In the genomic region with DNA sequence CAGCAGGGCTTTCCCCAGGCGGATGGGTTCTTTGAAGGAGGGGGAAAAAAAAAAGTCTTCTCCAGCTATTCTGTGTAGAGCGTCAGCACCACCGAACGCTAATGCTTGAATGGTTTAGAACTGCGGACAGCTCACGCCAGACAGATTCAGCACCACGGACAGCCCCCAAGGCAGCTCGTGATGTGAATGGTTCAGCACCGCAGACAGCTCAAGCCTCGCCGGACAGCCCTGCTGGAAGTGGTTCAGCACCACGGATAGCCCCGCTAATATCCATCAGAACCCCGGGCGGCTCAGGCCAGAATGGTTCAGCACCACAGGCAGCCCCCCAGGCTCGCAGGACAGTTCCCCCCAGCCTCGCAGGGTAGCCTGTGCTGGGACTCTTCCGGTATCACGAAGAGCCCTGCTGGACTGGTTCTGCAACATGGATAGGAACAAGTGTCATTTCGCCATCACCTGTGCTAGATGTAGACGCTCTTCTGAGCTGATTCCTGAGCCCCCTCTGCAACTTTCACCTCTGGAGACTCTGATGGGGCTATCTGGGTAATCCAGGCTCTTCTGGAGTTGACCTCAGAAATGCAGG, we compare ENCODE assay signal across 9 cellular contexts. TPM values are rescaled to one million over a fixed set of nuclear protein-coding genes. Genes with fewer than 3 reads are reported as not detected.
DNase-seq lines count a peak whose midpoint lies in the region; ATAC-seq and TF ChIP-seq lines count a peak whose summit lies in the region.
"Had no signal": no experiment of that assay in that cellular context is flagged by ENCODE, and none has a peak within 500 bp of the region (broad histone marks: within the 10 kb centered on the region; RNA-seq: fewer than 3 reads in every experiment).

No MANE protein-coding gene starts in this region.

- ATAC-seq in SK-N-SH treated with all-trans-retinoic acid at 6 μM for 48 hours: no peak
- ATAC-seq in HG03520 (IDR thresholded peaks at IDR 0.05; ENCODE audit: unreplicated experiment): no peak
- no peak for ATAC-seq in GM18909 (IDR thresholded peaks at IDR 0.05; ENCODE audit: poor library complexity, unreplicated experiment)

- DNase-seq in SIG-M5 treated with dmso at 0.1 percent for 504 hours (lab: John Stamatoyannopoulos, UW; ENCODE audit: unreplicated experiment) (peak; percentile 33), SIG-M5 (lab: John Stamatoyannopoulos, UW) (no peak), epithelial cell of prostate (ENCODE audit: low read depth, low spot score) (peak; percentile 50), mesenteric fat pad (ENCODE audit: low spot score) (peak; percentile 84), type B pancreatic cell (ENCODE audit: extremely low spot score, unreplicated experiment) (peak; percentile 79)

- H3K4me1 Mint-ChIP-seq in type B pancreatic cell (ENCODE audit: unreplicated experiment): no peaks in the 10 kb centered on the region

- no peaks in the 10 kb centered on the region for H3K27me3 Mint-ChIP-seq in type B pancreatic cell

- H3K27ac Mint-ChIP-seq in type B pancreatic cell: no peak overlapping the region

- no peak for TF ChIP-seq CTCF in type B pancreatic cell (conservative IDR thresholded peaks at IDR 0.05)

- no peak overlapping the region for H3K4me3 Mint-ChIP-seq in type B pancreatic cell

- H3K36me3 Mint-ChIP-seq in type B pancreatic cell: peaks cover 7% of the 10 kb centered on the region

- H3K9me3 Mint-ChIP-seq in type B pancreatic cell: peaks cover 17% of the 10 kb centered on the region

- no peak overlapping the region for H3K27ac ChIP-seq in epithelial cell of prostate
- H3K27ac ChIP-seq: parathyroid adenoma had no signal

TF ChIP-seq in SK-N-SH treated with all-trans-retinoic acid at 6 μM for 48 hours, 23 proteins besides CTCF, POLR2A, EP300 and RAD21 (continues in another document):
- TF ChIP-seq CSDC2 (CRISPR knock-in tag; IDR thresholded peaks at IDR 0.05) (peak; percentile 95), TCF4 (CRISPR knock-in tag; IDR thresholded peaks at IDR 0.05; ENCODE audit: borderline replicate concordance) (no peak), GLIS3 (CRISPR knock-in tag; IDR thresholded peaks at IDR 0.05) (no peak), ZFP3 (CRISPR knock-in tag; IDR thresholded peaks at IDR 0.05) (peak; percentile 79), ESRRG (CRISPR knock-in tag; IDR thresholded peaks at IDR 0.05) (no peak), ZNF70 (CRISPR knock-in tag; IDR thresholded peaks at IDR 0.05) (no peak), POU6F1 (CRISPR knock-in tag; IDR thresholded peaks at IDR 0.05; ENCODE audit: borderline replicate concordance, low read depth) (no peak), ZFP30 (CRISPR knock-in tag; IDR thresholded peaks at IDR 0.05) (no peak), BACH2 (CRISPR knock-in tag; IDR thresholded peaks at IDR 0.05; ENCODE audit: borderline replicate concordance) (no peak), TOX (CRISPR knock-in tag; IDR thresholded peaks at IDR 0.05; ENCODE audit: borderline replicate concordance) (no peak), ZNF8 (CRISPR knock-in tag; IDR thresholded peaks at IDR 0.05) (no peak), ARNTL (CRISPR knock-in tag; IDR thresholded peaks at IDR 0.05; ENCODE audit: borderline replicate concordance, low read depth) (no peak), OSR1 (CRISPR knock-in tag; IDR thresholded peaks at IDR 0.05) (no peak), ZC3H10 (CRISPR knock-in tag; IDR thresholded peaks at IDR 0.05) (no peak), ZNF565 (CRISPR knock-in tag; conservative IDR thresholded peaks at IDR 0.05; ENCODE audit: low read depth) (no peak), RARB (CRISPR knock-in tag; IDR thresholded peaks at IDR 0.05) (no peak), PPARA (CRISPR knock-in tag; IDR thresholded peaks at IDR 0.05; ENCODE audit: borderline replicate concordance) (no peak), SNAI2 (CRISPR knock-in tag; IDR thresholded peaks at IDR 0.05) (no peak), ISL1 (CRISPR knock-in tag; IDR thresholded peaks at IDR 0.05) (peak; percentile 17; the same call in 1 of the 2 replicates)
- TF ChIP-seq, protein P1, sequence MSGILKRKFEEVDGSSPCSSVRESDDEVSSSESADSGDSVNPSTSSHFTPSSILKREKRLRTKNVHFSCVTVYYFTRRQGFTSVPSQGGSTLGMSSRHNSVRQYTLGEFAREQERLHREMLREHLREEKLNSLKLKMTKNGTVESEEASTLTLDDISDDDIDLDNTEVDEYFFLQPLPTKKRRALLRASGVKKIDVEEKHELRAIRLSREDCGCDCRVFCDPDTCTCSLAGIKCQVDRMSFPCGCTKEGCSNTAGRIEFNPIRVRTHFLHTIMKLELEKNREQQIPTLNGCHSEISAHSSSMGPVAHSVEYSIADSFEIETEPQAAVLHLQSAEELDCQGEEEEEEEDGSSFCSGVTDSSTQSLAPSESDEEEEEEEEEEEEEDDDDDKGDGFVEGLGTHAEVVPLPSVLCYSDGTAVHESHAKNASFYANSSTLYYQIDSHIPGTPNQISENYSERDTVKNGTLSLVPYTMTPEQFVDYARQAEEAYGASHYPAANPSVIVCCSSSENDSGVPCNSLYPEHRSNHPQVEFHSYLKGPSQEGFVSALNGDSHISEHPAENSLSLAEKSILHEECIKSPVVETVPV (CRISPR knock-in tag; IDR thresholded peaks at IDR 0.05): no peak
- TF ChIP-seq, protein P2, sequence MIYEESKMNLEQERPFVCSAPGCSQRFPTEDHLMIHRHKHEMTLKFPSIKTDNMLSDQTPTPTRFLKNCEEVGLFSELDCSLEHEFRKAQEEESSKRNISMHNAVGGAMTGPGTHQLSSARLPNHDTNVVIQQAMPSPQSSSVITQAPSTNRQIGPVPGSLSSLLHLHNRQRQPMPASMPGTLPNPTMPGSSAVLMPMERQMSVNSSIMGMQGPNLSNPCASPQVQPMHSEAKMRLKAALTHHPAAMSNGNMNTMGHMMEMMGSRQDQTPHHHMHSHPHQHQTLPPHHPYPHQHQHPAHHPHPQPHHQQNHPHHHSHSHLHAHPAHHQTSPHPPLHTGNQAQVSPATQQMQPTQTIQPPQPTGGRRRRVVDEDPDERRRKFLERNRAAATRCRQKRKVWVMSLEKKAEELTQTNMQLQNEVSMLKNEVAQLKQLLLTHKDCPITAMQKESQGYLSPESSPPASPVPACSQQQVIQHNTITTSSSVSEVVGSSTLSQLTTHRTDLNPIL (CRISPR knock-in tag; IDR thresholded peaks at IDR 0.05; ENCODE audit: low read depth): no peak
- TF ChIP-seq, protein P3, sequence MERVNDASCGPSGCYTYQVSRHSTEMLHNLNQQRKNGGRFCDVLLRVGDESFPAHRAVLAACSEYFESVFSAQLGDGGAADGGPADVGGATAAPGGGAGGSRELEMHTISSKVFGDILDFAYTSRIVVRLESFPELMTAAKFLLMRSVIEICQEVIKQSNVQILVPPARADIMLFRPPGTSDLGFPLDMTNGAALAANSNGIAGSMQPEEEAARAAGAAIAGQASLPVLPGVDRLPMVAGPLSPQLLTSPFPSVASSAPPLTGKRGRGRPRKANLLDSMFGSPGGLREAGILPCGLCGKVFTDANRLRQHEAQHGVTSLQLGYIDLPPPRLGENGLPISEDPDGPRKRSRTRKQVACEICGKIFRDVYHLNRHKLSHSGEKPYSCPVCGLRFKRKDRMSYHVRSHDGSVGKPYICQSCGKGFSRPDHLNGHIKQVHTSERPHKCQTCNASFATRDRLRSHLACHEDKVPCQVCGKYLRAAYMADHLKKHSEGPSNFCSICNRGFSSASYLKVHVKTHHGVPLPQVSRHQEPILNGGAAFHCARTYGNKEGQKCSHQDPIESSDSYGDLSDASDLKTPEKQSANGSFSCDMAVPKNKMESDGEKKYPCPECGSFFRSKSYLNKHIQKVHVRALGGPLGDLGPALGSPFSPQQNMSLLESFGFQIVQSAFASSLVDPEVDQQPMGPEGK (CRISPR knock-in tag; IDR thresholded peaks at IDR 0.05; ENCODE audit: borderline replicate concordance): no peak

RNA-seq across cellular contexts. Expression of gene SMIM17, which starts 4.9 kb away (rescaled TPM):
- total RNA-seq in mesenteric fat pad: 0.51 TPM
- total RNA-seq in type B pancreatic cell (ENCODE audit: low replicate concordance): 0.43 and 1.1 TPM in 2 replicates

RNA-seq across cellular contexts. Expression of gene ZNF835, which starts 33.5 kb away (rescaled TPM):
- 2.2 TPM for total RNA-seq in mesenteric fat pad
- total RNA-seq in type B pancreatic cell (ENCODE audit: low replicate concordance): 0.12 and 0.74 TPM in 2 replicates

RNA-seq across cellular contexts. Expression of gene ZNF71, which starts 43.0 kb away (rescaled TPM):
- total RNA-seq in mesenteric fat pad (7.0 TPM), type B pancreatic cell (ENCODE audit: low replicate concordance) (10.4 and 15.8 TPM in 2 replicates)
